In genomic region chr12:32273712-32274111, GRCh38 we compare ENCODE assay signal across 8 cellular contexts.
DNase-seq lines count a peak whose midpoint lies in the region; ATAC-seq, FAIRE-seq and TF ChIP-seq lines count a peak whose summit lies in the region.

No MANE protein-coding gene starts in this region.

- ATAC-seq in HG02981 (IDR thresholded peaks at IDR 0.05; ENCODE audit: unreplicated experiment) = peak; percentile 87
- peak; percentile 96 for ATAC-seq in activated B cell treated with CpG ODN at 0.5 μM for 24 hours (ENCODE audit: low read depth)

- intact Hi-C loops in activated B cell treated with CpG ODN at 0.5 μM for 24 hours (cut with micrococcal nuclease) = loop anchor here (1.0 to 5.0 kb wide), 7 partner anchors 8 to 949 kb away; partner anchors contain the start of genes AMN1 and ETFBKMT

- no peaks in the 10 kb centered on the region for H3K27me3 Mint-ChIP-seq in activated B cell treated with CpG ODN at 0.5 μM for 24 hours

- CTCF ChIA-PET in activated B cell treated with CpG ODN at 0.5 μM for 24 hours (lab: Charles Lee) (interaction anchor here (0.9 to 1.5 kb wide), 4 partner anchors 8 to 620 kb away, joined by 3 to 5 read pairs (median 4); no protein-coding TSS in a partner anchor), RWPE1 (lab: Yijun Ruan, JAX) (no interaction called here)

- H3K27ac Mint-ChIP-seq in activated B cell treated with CpG ODN at 0.5 μM for 24 hours = peak overlapping the region; percentile 99

- peak; percentile 65 for DNase-seq in activated effector memory CD4-positive, alpha-beta T cell treated with anti-CD3 and anti-CD28 coated beads, Interleukin-2, amount 50 U/mL, for 16 hours
- no peak for DNase-seq in activated effector memory CD4-positive, alpha-beta T cell treated with Interleukin-2 at 50 U/mL for 16 hours
- DNase-seq in activated B cell treated with CpG ODN at 0.5 μM for 24 hours (peak; percentile 47), kidney tubule cell (ENCODE audit: low spot score) (peak; percentile 21), RWPE1 (ENCODE audit: low spot score) (no peak), nucleus accumbens (lab: John Stamatoyannopoulos, UW) (no peak), frontal cortex (ENCODE audit: low spot score in 2 of 2) (no peak)

- no peak for FAIRE-seq in frontal cortex (lab: Jason Lieb, UNC)

- POLR2A ChIA-PET in activated B cell treated with CpG ODN at 0.5 μM for 24 hours (lab: Charles Lee) = interaction anchor here (0.6 to 3.7 kb wide), 14 partner anchors 10 to 948 kb away, joined by 3 to 35 read pairs (median 5); partner anchors contain the start of genes BICD1 and SINHCAF
- POLR2A ChIA-PET in RWPE1 (lab: Yijun Ruan, JAX; ENCODE audit: low non-redundant PET) = no interaction called here

- TF ChIP-seq CTCF in activated B cell treated with CpG ODN at 0.5 μM for 24 hours (IDR thresholded peaks at IDR 0.05) = no peak
- no peak for TF ChIP-seq CTCF in RWPE1 (conservative IDR thresholded peaks at IDR 0.05; ENCODE audit: low read depth)

- peak overlapping the region; percentile 77 for H3K4me3 Mint-ChIP-seq in activated B cell treated with CpG ODN at 0.5 μM for 24 hours

- peaks cover 2% of the 10 kb centered on the region for H3K36me3 Mint-ChIP-seq in activated B cell treated with CpG ODN at 0.5 μM for 24 hours (ENCODE audit: low read depth)

- no peaks in the 10 kb centered on the region for H3K9me3 Mint-ChIP-seq in activated B cell treated with CpG ODN at 0.5 μM for 24 hours

- H3K27ac ChIP-seq in RWPE1 = no peak overlapping the region

- peaks cover 39% of the 10 kb centered on the region for H3K4me1 Mint-ChIP-seq in activated B cell treated with CpG ODN at 0.5 μM for 24 hours

Comparison
In these comparisons a context has a peak if more than half of its experiments do, and no peak if none do; other contexts are left out.
1. DNase-seq: peak in activated effector memory CD4-positive, alpha-beta T cell treated with anti-CD3 and anti-CD28 coated beads, Interleukin-2, amount 50 U/mL, for 16 hours (single experiment), activated B cell treated with CpG ODN at 0.5 μM for 24 hours (single experiment) and kidney tubule cell (single experiment); none in activated effector memory CD4-positive, alpha-beta T cell treated with Interleukin-2 at 50 U/mL for 16 hours (single experiment), RWPE1 (single experiment), nucleus accumbens (0 of 56) and frontal cortex (0 of 2).